In the genomic region with DNA sequence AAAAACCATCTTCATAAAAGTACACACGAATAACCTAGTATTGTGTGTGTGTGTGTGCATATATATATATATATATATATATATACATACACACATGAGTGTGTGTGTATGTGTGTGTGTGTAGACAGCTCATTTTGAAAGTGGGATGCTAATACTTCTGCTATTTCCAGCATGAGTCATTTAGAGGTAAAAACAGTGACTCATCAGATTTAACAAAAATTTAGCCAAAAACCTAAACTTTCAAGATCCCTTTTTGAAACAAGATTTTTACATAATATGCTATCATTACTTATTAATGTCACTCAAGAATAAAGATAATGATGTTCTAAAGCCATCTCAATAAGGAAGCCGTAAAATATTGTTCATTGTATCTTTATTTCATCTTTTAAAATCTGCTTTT, we compare ENCODE assay signal across 11 cellular contexts. TPM values are rescaled to one million over a fixed set of nuclear protein-coding genes. Genes with fewer than 3 reads are reported as not detected.
A peak's percentile ranks its signal among the peaks of the same experiment; 100 is the strongest.
DNase-seq lines count a peak whose midpoint lies in the region; ATAC-seq and TF ChIP-seq lines count a peak whose summit lies in the region.
"Had no signal": no experiment of that assay in that cellular context is flagged by ENCODE, and none has a peak within 500 bp of the region (broad histone marks: within the 10 kb centered on the region; RNA-seq: fewer than 3 reads in every experiment).

No MANE protein-coding gene starts in this region.

- TF ChIP-seq CTCF in osteocyte (IDR thresholded peaks at IDR 0.05) = no peak

- H3K27ac Mint-ChIP-seq in osteocyte (ENCODE audit: unreplicated experiment) = peak overlapping the region; percentile 82
- H3K27ac Mint-ChIP-seq in CD8-positive, alpha-beta memory T cell = no peak overlapping the region
- H3K27ac Mint-ChIP-seq: naive B cell; T-helper 1 cell treated with Interleukin-12 subunit alpha and Interleukin-12 subunit beta and Interleukin-4 antibody, amounts not matched to agents 30 μg/mL and 1 μg/mL, for 36 hours had no signal

- H3K27ac ChIP-seq in CD8-positive, alpha-beta memory T cell (ENCODE audit: low read depth, low read length) = no peak overlapping the region
- H3K27ac ChIP-seq: HL-60 had no signal

- H3K9me3 ChIP-seq in CD8-positive, alpha-beta memory T cell (ENCODE audit: low read length) = no peaks in the 10 kb centered on the region

- ATAC-seq in GM19025 (IDR thresholded peaks at IDR 0.05; ENCODE audit: low read depth, unreplicated experiment) = peak; percentile 35
- peak; percentile 61 for ATAC-seq in HG02885 (IDR thresholded peaks at IDR 0.05; ENCODE audit: poor library complexity, unreplicated experiment)

- DNase-seq in OCI-M1 (lab: John Stamatoyannopoulos, UW) (peak; percentile 72), osteocyte (ENCODE audit: extremely low spot score, unreplicated experiment) (no peak), cerebellar nuclear complex (lab: John Stamatoyannopoulos, UW) (no peak), amygdala (lab: John Stamatoyannopoulos, UW) (no peak)
- DNase-seq in activated CD4-positive, CD25-positive, alpha-beta regulatory T cell treated with anti-CD3 and anti-CD28 coated beads, Interleukin-2, amount 50 U/mL, for 72 hours = no peak
- DNase-seq in CD8-positive, alpha-beta memory T cell = no peak
- DNase-seq: naive B cell had no signal

- CTCF ChIA-PET in CD8-positive, alpha-beta memory T cell (lab: Charles Lee) = no interaction called here

- H3K27me3 Mint-ChIP-seq in osteocyte (ENCODE audit: unreplicated experiment) = no peaks in the 10 kb centered on the region
- no peaks in the 10 kb centered on the region for H3K27me3 Mint-ChIP-seq in CD8-positive, alpha-beta memory T cell

- no peaks in the 10 kb centered on the region for H3K36me3 ChIP-seq in CD8-positive, alpha-beta memory T cell (ENCODE audit: insufficient read depth, low read length)

- H3K27me3 ChIP-seq in CD8-positive, alpha-beta memory T cell (ENCODE audit: insufficient read depth, low read length, poor library complexity, severe bottlenecking) = no peaks in the 10 kb centered on the region

- no peaks in the 10 kb centered on the region for H3K4me1 ChIP-seq in CD8-positive, alpha-beta memory T cell (ENCODE audit: insufficient read depth, low read length)

- peaks cover 10% of the 10 kb centered on the region for H3K9me3 Mint-ChIP-seq in osteocyte (ENCODE audit: unreplicated experiment)
- H3K9me3 Mint-ChIP-seq in CD8-positive, alpha-beta memory T cell = peaks cover 6 to 13% (median 7%) of the 10 kb centered on the region in 5 donors

- H3K4me3 ChIP-seq in CD8-positive, alpha-beta memory T cell (ENCODE audit: low read length) = no peak overlapping the region

- POLR2A ChIA-PET in CD8-positive, alpha-beta memory T cell (lab: Charles Lee) = no interaction called here

- H3K4me3 Mint-ChIP-seq in osteocyte (ENCODE audit: unreplicated experiment) = no peak overlapping the region
- no peak overlapping the region for H3K4me3 Mint-ChIP-seq in CD8-positive, alpha-beta memory T cell
- H3K4me3 Mint-ChIP-seq: naive B cell; T-helper 1 cell treated with Interleukin-12 subunit alpha and Interleukin-12 subunit beta and Interleukin-4 antibody, amounts not matched to agents 30 μg/mL and 1 μg/mL, for 36 hours had no signal

- H3K36me3 Mint-ChIP-seq in osteocyte (ENCODE audit: unreplicated experiment) = no peaks in the 10 kb centered on the region
- no peaks in the 10 kb centered on the region for H3K36me3 Mint-ChIP-seq in CD8-positive, alpha-beta memory T cell

- H3K4me1 Mint-ChIP-seq in osteocyte (ENCODE audit: unreplicated experiment) = peaks cover 33% of the 10 kb centered on the region
- peaks cover 0 to 6% (median 0%) of the 10 kb centered on the region in 3 donors for H3K4me1 Mint-ChIP-seq in CD8-positive, alpha-beta memory T cell
- H3K4me1 Mint-ChIP-seq: naive B cell had no signal

RNA-seq across cellular contexts. Expression of gene ADGRL4, which starts 35.6 kb away (rescaled TPM):
- total RNA-seq in osteocyte = 8.2 and 9.5 TPM in 2 replicates
- not detected for total RNA-seq in CD8-positive, alpha-beta memory T cell
- not detected for polyA plus RNA-seq in CD8-positive, alpha-beta memory T cell
